ENCODE assay signal across 11 cellular contexts in genomic region chr1:87045757-87046422, GRCh38.
A peak's percentile ranks its signal among the peaks of the same experiment; 100 is the strongest.
DNase-seq lines count a peak whose midpoint lies in the region; ATAC-seq, FAIRE-seq and TF ChIP-seq lines count a peak whose summit lies in the region.
"Had no signal": no experiment of that assay in that cellular context is flagged by ENCODE, and none has a peak within 500 bp of the region (broad histone marks: within the 10 kb centered on the region; RNA-seq: fewer than 3 reads in every experiment).

No MANE protein-coding gene starts in this region.

- no peak for TF ChIP-seq RAD21 in SK-N-SH (IDR thresholded peaks at IDR 0.05; ENCODE audit: low read length)

- no peaks in the 10 kb centered on the region for H3K36me3 ChIP-seq in SK-N-SH (replicated peaks in 1 of 2; ENCODE audit: control insufficient read depth in 1 of 2, insufficient read depth in 2 of 2, low read length in 1 of 2)
- no peaks in the 10 kb centered on the region for H3K36me3 ChIP-seq in body of pancreas (replicated peaks in 1 of 2; ENCODE audit: insufficient read depth in 1 of 2, low read depth in 2 of 2)
- H3K36me3 ChIP-seq: thoracic aorta had no signal

- H3K9me3 Mint-ChIP-seq in stimulated activated naive CD8-positive, alpha-beta T cell treated with anti-CD3 and anti-CD28 coated beads, Interleukin-15, amount 100 ng/mL, for 72 hours, result peaks cover 0 to 14% of the 10 kb centered on the region in 2 donors

- no peaks in the 10 kb centered on the region for H3K27me3 ChIP-seq in SK-N-SH (ENCODE audit: insufficient read depth)
- H3K27me3 ChIP-seq in body of pancreas, result no peaks in the 10 kb centered on the region

- H3K9me2 ChIP-seq in SK-N-SH, result no peaks in the 10 kb centered on the region

- 91% methylated on average over 5 of the region's 5 CpGs for WGBS in SK-N-SH (ENCODE audit: low lambda C conversion rate)
- WGBS in body of pancreas, 2 donors, result 53 to 64% methylated on average over 5 of the region's 5 CpGs

- H3K27ac ChIP-seq in SK-N-SH (ENCODE audit: low read depth in 2 of 2, low read length in 1 of 2) (no peak overlapping the region), body of pancreas (no peak overlapping the region)
- H3K27ac ChIP-seq: A549, thoracic aorta had no signal

- POLR2A ChIA-PET in SK-N-SH (lab: Yijun Ruan, JAX), result no interaction called here

- no peaks in the 10 kb centered on the region for H3K27me3 Mint-ChIP-seq in stimulated activated naive CD8-positive, alpha-beta T cell treated with anti-CD3 and anti-CD28 coated beads, Interleukin-15, amount 100 ng/mL, for 72 hours
- H3K27me3 Mint-ChIP-seq: dendritic cell treated with granulocyte-macrophage colony-stimulating factor and Interleukin-4, amounts not matched to agents 40 ng/mL and 50 ng/mL, for 4 days had no signal

- H3K27ac Mint-ChIP-seq in stimulated activated naive CD8-positive, alpha-beta T cell treated with anti-CD3 and anti-CD28 coated beads, Interleukin-15, amount 100 ng/mL, for 72 hours, result peak overlapping the region; percentile 82 to 92
- H3K27ac Mint-ChIP-seq: dendritic cell treated with granulocyte-macrophage colony-stimulating factor and Interleukin-4, amounts not matched to agents 40 ng/mL and 50 ng/mL, for 4 days had no signal

- no peaks in the 10 kb centered on the region for H4K20me1 ChIP-seq in SK-N-SH (ENCODE audit: insufficient read depth)

- H3K9me3 ChIP-seq in SK-N-SH (no peaks in the 10 kb centered on the region), body of pancreas (no peaks in the 10 kb centered on the region)

- no peak for FAIRE-seq in RCC 7860 (lab: Jason Lieb, UNC)
- FAIRE-seq: A549 had no signal

- H3K9ac ChIP-seq in SK-N-SH, result no peak overlapping the region

- H3K4me3 ChIP-seq in SK-N-SH (ENCODE audit: low read depth in 2 of 2, low read length in 1 of 2) (no peak overlapping the region), body of pancreas (no peak overlapping the region)
- H3K4me3 ChIP-seq: A549, thoracic aorta had no signal

- H3K4me2 ChIP-seq in SK-N-SH, result no peak overlapping the region
- H3K4me2 ChIP-seq: A549 had no signal

- H3K4me1 Mint-ChIP-seq in stimulated activated naive CD8-positive, alpha-beta T cell treated with anti-CD3 and anti-CD28 coated beads, Interleukin-15, amount 100 ng/mL, for 72 hours, result peaks cover 40% of the 10 kb centered on the region

- DNase-seq in SK-N-SH (no peak), T follicular helper cell (ENCODE audit: low read depth) (peak; percentile 58), amniotic epithelial cell (ENCODE audit: low read depth) (peak; percentile 13), cortex of kidney (lab: John Stamatoyannopoulos, UW) (no peak), body of pancreas (no peak), RCC 7860 (ENCODE audit: low spot score) (no peak)
- DNase-seq in stimulated activated naive CD8-positive, alpha-beta T cell treated with anti-CD3 and anti-CD28 coated beads, Interleukin-15, amount 100 ng/mL, for 72 hours, result peak; percentile 38 to 72

- intact Hi-C loops in body of pancreas (cut with DNase I), result no loop called here

- ATAC-seq in SK-N-SH treated with all-trans-retinoic acid at 6 μM for 48 hours (peak; percentile 31; the same call in 1 of the 3 replicates), body of pancreas (no peak)
- peak; percentile 92 for ATAC-seq in stimulated activated naive CD8-positive, alpha-beta T cell treated with anti-CD3 and anti-CD28 coated beads, Interleukin-15, amount 100 ng/mL, for 72 hours
- ATAC-seq: A549 had no signal

- TF ChIP-seq CTCF in SK-N-SH (IDR thresholded peaks at IDR 0.05) (no peak), body of pancreas (IDR thresholded peaks at IDR 0.05) (no peak)

- peak overlapping the region; percentile 65 to 84 for H3K4me3 Mint-ChIP-seq in stimulated activated naive CD8-positive, alpha-beta T cell treated with anti-CD3 and anti-CD28 coated beads, Interleukin-15, amount 100 ng/mL, for 72 hours
- H3K4me3 Mint-ChIP-seq: dendritic cell treated with granulocyte-macrophage colony-stimulating factor and Interleukin-4, amounts not matched to agents 40 ng/mL and 50 ng/mL, for 4 days had no signal

- H3K4me1 ChIP-seq in SK-N-SH (ENCODE audit: control insufficient read depth in 1 of 2, insufficient read depth in 2 of 2, low read depth in 1 of 2, low read length in 1 of 2) (no peaks in the 10 kb centered on the region; a peak in 1 of 4 replicates), body of pancreas (no peaks in the 10 kb centered on the region)
- H3K4me1 ChIP-seq: A549 had no signal

- no peak overlapping the region for H2AFZ ChIP-seq in SK-N-SH (ENCODE audit: low read depth)

- no peak for TF ChIP-seq EP300 in SK-N-SH (IDR thresholded peaks at IDR 0.05; ENCODE audit: borderline replicate concordance in 1 of 2, low read depth in 1 of 2, low read length in 1 of 2)

- 0 out of 2 replicates have a peak, but pooled peaks cover 4% of the 10 kb centered on the region for H3K79me2 ChIP-seq in SK-N-SH (ENCODE audit: insufficient read depth)

- H3F3A ChIP-seq in SK-N-SH (replicated peaks; ENCODE audit: insufficient read depth), result no peaks in the 10 kb centered on the region

- CTCF ChIA-PET in SK-N-SH (lab: Yijun Ruan, JAX), result interaction anchor here (1.1 to 1.6 kb wide), 3 partner anchors 11 to 341 kb away, joined by 3 to 5 read pairs (median 3); partner anchors contain the start of gene SH3GLB1

- no peak for TF ChIP-seq POLR2A in body of pancreas (IDR thresholded peaks at IDR 0.05)

TF ChIP-seq in SK-N-SH treated with all-trans-retinoic acid at 6 μM for 48 hours, 23 proteins besides CTCF, POLR2A, EP300 and RAD21:
- TF ChIP-seq BACH2 (CRISPR knock-in tag; IDR thresholded peaks at IDR 0.05; ENCODE audit: borderline replicate concordance), result no peak
- TF ChIP-seq ZFP3 (CRISPR knock-in tag; IDR thresholded peaks at IDR 0.05), result no peak
- TF ChIP-seq CSDC2 (CRISPR knock-in tag; IDR thresholded peaks at IDR 0.05), result no peak
- TF ChIP-seq ZC3H10 (CRISPR knock-in tag; IDR thresholded peaks at IDR 0.05), result no peak

TF ChIP-seq in SK-N-SH, 30 proteins besides CTCF, POLR2A, EP300 and RAD21:
- TF ChIP-seq JUND (IDR thresholded peaks at IDR 0.05) (no peak), EZH2phosphoT487 (IDR thresholded peaks at IDR 0.05; ENCODE audit: borderline replicate concordance, low read depth) (no peak), IRF3 (IDR thresholded peaks at IDR 0.05; ENCODE audit: low read depth, low read length) (no peak), TCF12 (IDR thresholded peaks at IDR 0.05) (no peak), RXRA (IDR thresholded peaks at IDR 0.05; ENCODE audit: borderline replicate concordance, low read depth) (no peak), MXI1 (IDR thresholded peaks at IDR 0.05; ENCODE audit: low read depth, low read length) (no peak), FOXJ3 (CRISPR knock-in tag; IDR thresholded peaks at IDR 0.05) (no peak), MAX (IDR thresholded peaks at IDR 0.05; ENCODE audit: low read depth) (no peak), ZBTB33 (IDR thresholded peaks at IDR 0.05; ENCODE audit: borderline replicate concordance, low read depth) (no peak), SMC3 (IDR thresholded peaks at IDR 0.05; ENCODE audit: low read depth, low read length) (no peak)

Comparison
In these comparisons a context has a peak if more than half of its experiments do, and no peak if none do; other contexts are left out.
1. DNase-seq: peak in T follicular helper cell (single experiment), amniotic epithelial cell (single experiment) and stimulated activated naive CD8-positive, alpha-beta T cell treated with anti-CD3 and anti-CD28 coated beads, Interleukin-15, amount 100 ng/mL, for 72 hours (2 of 2); none in SK-N-SH (single experiment), cortex of kidney (single experiment), body of pancreas (0 of 4) and RCC 7860 (single experiment).